8 cellular contexts compared by ENCODE assay signal in the genomic region with DNA sequence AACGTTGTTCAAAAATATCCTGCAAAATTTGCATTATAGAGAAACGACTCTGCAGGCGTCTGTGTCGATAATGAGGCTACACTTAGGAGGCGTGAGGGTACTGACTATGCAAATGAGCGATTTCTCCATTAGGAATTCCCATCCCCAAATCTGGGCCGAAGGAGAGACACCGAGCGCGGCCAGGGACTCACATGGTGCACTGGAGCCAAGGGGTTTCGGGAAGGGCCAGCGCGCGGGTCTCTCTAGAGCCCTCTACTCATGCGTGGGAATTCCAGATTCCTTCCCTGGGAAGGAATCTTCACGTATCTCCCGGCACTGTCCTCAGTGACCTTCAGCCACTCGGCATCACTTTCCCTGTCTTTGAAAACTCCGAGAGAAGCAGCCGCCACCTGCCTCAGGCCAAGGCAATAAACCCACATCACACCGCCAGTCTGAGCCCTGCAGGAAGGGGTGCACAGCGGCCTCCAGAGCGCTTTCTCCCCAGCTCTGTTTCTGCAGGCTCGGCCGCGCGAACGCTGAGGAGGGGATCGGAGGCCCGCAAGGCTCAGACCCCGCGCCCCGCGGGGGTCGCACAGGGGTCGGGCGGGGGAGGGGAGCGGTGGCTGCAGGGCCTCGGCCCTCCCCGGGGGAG. TPM values are rescaled to one million over a fixed set of nuclear protein-coding genes. Genes with fewer than 3 reads are reported as not detected.
A peak's percentile ranks its signal among the peaks of the same experiment; 100 is the strongest.
DNase-seq lines count a peak whose midpoint lies in the region; ATAC-seq and TF ChIP-seq lines count a peak whose summit lies in the region.

No MANE protein-coding gene starts in this region.

- H3K4me1 ChIP-seq in esophagus squamous epithelium (peaks cover 8 to 39% (median 12%) of the 10 kb centered on the region in 3 donors), upper lobe of right lung (peaks cover 23% of the 10 kb centered on the region)

- WGBS in esophagus squamous epithelium, 2 donors = 2 to 3% methylated on average over 13 to 15 of the region's 40 CpGs

- H3K36me3 ChIP-seq in esophagus squamous epithelium = peaks cover 0 to 5% (median 0%) of the 10 kb centered on the region in 3 donors
- H3K36me3 ChIP-seq in upper lobe of right lung = no peaks in the 10 kb centered on the region

- no peak overlapping the region for H3K4me3 Mint-ChIP-seq in activated CD4-positive, alpha-beta T cell treated with anti-CD3 and anti-CD28 coated beads, Interleukin-2, amount 10 ng/mL, durations not matched to agents 7 days and 5 days
- no peak overlapping the region for H3K4me3 Mint-ChIP-seq in natural killer cell treated with Interleukin-12 subunit alpha and Interleukin-12 subunit beta and Interleukin-15 and Interleukin-18, amount 100 ng/mL, for 72 hours

- H3K9me3 ChIP-seq in esophagus squamous epithelium = no peaks in the 10 kb centered on the region
- H3K9me3 ChIP-seq in upper lobe of right lung = no peaks in the 10 kb centered on the region

- CTCF ChIA-PET in activated CD4-positive, alpha-beta T cell treated with anti-CD3 and anti-CD28 coated beads, Interleukin-2, amount 10 ng/mL, durations not matched to agents 7 days and 5 days (lab: Charles Lee) = interaction anchor here (1.0 to 1.5 kb wide), 3 partner anchors 44 to 181 kb away, joined by 3 read pairs; partner anchors contain the start of gene RRAGA

- POLR2A ChIA-PET in activated CD4-positive, alpha-beta T cell treated with anti-CD3 and anti-CD28 coated beads, Interleukin-2, amount 10 ng/mL, durations not matched to agents 7 days and 5 days (lab: Charles Lee) = no interaction called here

- no peaks in the 10 kb centered on the region for H3K27me3 Mint-ChIP-seq in activated CD4-positive, alpha-beta T cell treated with anti-CD3 and anti-CD28 coated beads, Interleukin-2, amount 10 ng/mL, durations not matched to agents 7 days and 5 days
- no peaks in the 10 kb centered on the region for H3K27me3 Mint-ChIP-seq in natural killer cell treated with Interleukin-12 subunit alpha and Interleukin-12 subunit beta and Interleukin-15 and Interleukin-18, amount 100 ng/mL, for 72 hours

- DNase-seq in AML-193 (lab: John Stamatoyannopoulos, UW) (peak; percentile 47 to 57), NCI-H2171 treated with DMSO at 0.1 percent for 48 hours (lab: John Stamatoyannopoulos, UW) (peak; percentile 37), esophagus squamous epithelium (lab: John Stamatoyannopoulos, UW) (peak; percentile 31), upper lobe of right lung (peak; percentile 75)
- peak; percentile 69 for DNase-seq in activated CD4-positive, alpha-beta T cell treated with anti-CD3 and anti-CD28 coated beads, Interleukin-2, amount 10 ng/mL, durations not matched to agents 7 days and 5 days
- DNase-seq in natural killer cell treated with Interleukin-12 subunit alpha and Interleukin-12 subunit beta and Interleukin-15 and Interleukin-18, amount 100 ng/mL, for 72 hours (ENCODE audit: low spot score) = peak; percentile 73

- ATAC-seq in GM18868 (IDR thresholded peaks at IDR 0.05; ENCODE audit: unreplicated experiment) (peak; percentile 58), HG03066 (IDR thresholded peaks at IDR 0.05; ENCODE audit: low read depth, unreplicated experiment) (peak; percentile 54), upper lobe of right lung (peak; percentile 65)
- peak in 1 of 2 donors; percentile 68 for ATAC-seq in natural killer cell treated with Interleukin-12 subunit alpha and Interleukin-12 subunit beta and Interleukin-15 and Interleukin-18, amount 100 ng/mL, for 72 hours

- H3K27ac ChIP-seq in esophagus squamous epithelium (peak overlapping the region; percentile 95 to 98 (median 96)), upper lobe of right lung (peak overlapping the region; percentile 98)

- H3K27ac Mint-ChIP-seq in activated CD4-positive, alpha-beta T cell treated with anti-CD3 and anti-CD28 coated beads, Interleukin-2, amount 10 ng/mL, durations not matched to agents 7 days and 5 days = peak overlapping the region; percentile 70
- H3K27ac Mint-ChIP-seq in natural killer cell treated with Interleukin-12 subunit alpha and Interleukin-12 subunit beta and Interleukin-15 and Interleukin-18, amount 100 ng/mL, for 72 hours = peak overlapping the region; percentile 54 to 67

- H3K4me1 Mint-ChIP-seq in activated CD4-positive, alpha-beta T cell treated with anti-CD3 and anti-CD28 coated beads, Interleukin-2, amount 10 ng/mL, durations not matched to agents 7 days and 5 days = peaks cover 10% of the 10 kb centered on the region
- peaks cover 7 to 11% of the 10 kb centered on the region in 2 donors for H3K4me1 Mint-ChIP-seq in natural killer cell treated with Interleukin-12 subunit alpha and Interleukin-12 subunit beta and Interleukin-15 and Interleukin-18, amount 100 ng/mL, for 72 hours (ENCODE audit: low read depth in 2 of 2)

- TF ChIP-seq CTCF in esophagus squamous epithelium (IDR thresholded peaks at IDR 0.05) (peak in 1 of 6 experiments; percentile 5), upper lobe of right lung (IDR thresholded peaks at IDR 0.05) (no peak)

- intact Hi-C loops in esophagus squamous epithelium (cut with DNase I) (no loop called here), upper lobe of right lung (cut with DNase I) (no loop called here)

- H3K36me3 Mint-ChIP-seq in activated CD4-positive, alpha-beta T cell treated with anti-CD3 and anti-CD28 coated beads, Interleukin-2, amount 10 ng/mL, durations not matched to agents 7 days and 5 days (ENCODE audit: low read depth) = no peaks in the 10 kb centered on the region
- no peaks in the 10 kb centered on the region for H3K36me3 Mint-ChIP-seq in natural killer cell treated with Interleukin-12 subunit alpha and Interleukin-12 subunit beta and Interleukin-15 and Interleukin-18, amount 100 ng/mL, for 72 hours

- H3K4me3 ChIP-seq in esophagus squamous epithelium = peak overlapping the region; percentile 81 to 98 (median 96)
- peak overlapping the region; percentile 94 for H3K4me3 ChIP-seq in upper lobe of right lung

- H3K27me3 ChIP-seq in esophagus squamous epithelium (no peaks in the 10 kb centered on the region), upper lobe of right lung (no peaks in the 10 kb centered on the region)

- TF ChIP-seq POLR2A in esophagus squamous epithelium (IDR thresholded peaks at IDR 0.05) = no peak

- H3K9me3 Mint-ChIP-seq in activated CD4-positive, alpha-beta T cell treated with anti-CD3 and anti-CD28 coated beads, Interleukin-2, amount 10 ng/mL, durations not matched to agents 7 days and 5 days = no peaks in the 10 kb centered on the region
- no peaks in the 10 kb centered on the region for H3K9me3 Mint-ChIP-seq in natural killer cell treated with Interleukin-12 subunit alpha and Interleukin-12 subunit beta and Interleukin-15 and Interleukin-18, amount 100 ng/mL, for 72 hours

RNA-seq across cellular contexts. Expression of gene DENND4C, which starts 0.7 kb away (rescaled TPM):
- total RNA-seq in activated CD4-positive, alpha-beta T cell treated with anti-CD3 and anti-CD28 coated beads, Interleukin-2, amount 10 ng/mL, durations not matched to agents 7 days and 5 days = 10 to 100 TPM; 37.6 to 42.7 TPM
- total RNA-seq in esophagus squamous epithelium (10 to 100 TPM; 32.7 to 65.8 (median 50.7) TPM), upper lobe of right lung (105 TPM)
- total RNA-seq in natural killer cell treated with Interleukin-12 subunit alpha and Interleukin-12 subunit beta and Interleukin-15 and Interleukin-18, amount 100 ng/mL, for 72 hours = 10 to 100 TPM; 31.8 to 36.5 TPM
